Comparison of ENCODE assay signal across 16 cellular contexts in the genomic region with DNA sequence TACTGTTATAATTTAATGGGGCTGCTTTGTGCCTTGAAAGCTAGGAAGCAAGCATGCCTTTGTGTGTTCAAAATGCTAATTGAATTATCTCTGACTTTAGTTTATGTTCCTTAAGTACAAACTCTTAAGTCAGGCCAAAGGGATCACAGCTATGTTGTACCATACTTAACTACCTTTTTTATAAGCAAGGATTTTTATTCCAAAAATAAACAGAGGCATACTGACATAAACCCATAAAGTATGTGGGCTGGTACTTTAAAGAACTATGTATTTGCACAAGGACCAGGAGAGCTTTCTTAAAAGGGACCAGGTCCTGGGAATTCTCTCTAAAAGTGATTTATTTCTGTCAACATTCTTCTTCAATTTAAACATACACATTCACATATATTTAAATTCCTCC. TPM values are rescaled to one million over a fixed set of nuclear protein-coding genes. Genes with fewer than 3 reads are reported as not detected.
A peak's percentile ranks its signal among the peaks of the same experiment; 100 is the strongest.
DNase-seq lines count a peak whose midpoint lies in the region; ATAC-seq and TF ChIP-seq lines count a peak whose summit lies in the region.
"Had no signal": no experiment of that assay in that cellular context is flagged by ENCODE, and none has a peak within 500 bp of the region (broad histone marks: within the 10 kb centered on the region; RNA-seq: fewer than 3 reads in every experiment).

No MANE protein-coding gene starts in this region.

- H3K56ac ChIP-seq in IMR-90 (ENCODE audit: extremely low read depth, insufficient read depth, low read length) = no peak overlapping the region

- TF ChIP-seq CTCF in IMR-90 (conservative IDR thresholded peaks at IDR 0.05; ENCODE audit: low read depth, low read length) (no peak), retinal pigment epithelial cell (conservative IDR thresholded peaks at IDR 0.05; ENCODE audit: low read depth, low read length) (no peak), hepatocyte (IDR thresholded peaks at IDR 0.05; ENCODE audit: poor library complexity) (no peak), thyroid gland (IDR thresholded peaks at IDR 0.05) (no peak)
- TF ChIP-seq CTCF in activated CD8-positive, alpha-beta T cell treated with anti-CD3 and anti-CD28 coated beads for 36 hours (IDR thresholded peaks at IDR 0.05) = no peak

- H2BK120ac ChIP-seq in IMR-90 (ENCODE audit: low read depth, low read length) = 0 out of 2 replicates have a peak overlapping the region, but pooled peaks have one; percentile 27

- CTCF ChIA-PET in IMR-90 (lab: Yijun Ruan, JAX) = no interaction called here
- CTCF ChIA-PET in activated CD8-positive, alpha-beta T cell treated with anti-CD3 and anti-CD28 coated beads for 36 hours (lab: Charles Lee) = no interaction called here

- H3K4me1 ChIP-seq in IMR-90 (ENCODE audit: control insufficient read depth, insufficient read depth, low read length) (peaks cover 5% of the 10 kb centered on the region), SJSA1 (replicated peaks) (peaks cover 22% of the 10 kb centered on the region), hepatocyte (ENCODE audit: insufficient read depth) (peaks cover 4% of the 10 kb centered on the region), thyroid gland (no peaks in the 10 kb centered on the region)

- intact Hi-C loops in IMR-90 (cut with micrococcal nuclease) = no loop called here
- intact Hi-C loops in thyroid gland (cut with DNase I) = no loop called here
- intact Hi-C loops in activated CD8-positive, alpha-beta T cell treated with anti-CD3 and anti-CD28 coated beads for 36 hours (cut with micrococcal nuclease) = no loop called here

- H2BK15ac ChIP-seq in IMR-90 (ENCODE audit: low read depth, low read length) = no peak overlapping the region

- no peak overlapping the region for H2AFZ ChIP-seq in IMR-90 (replicated peaks; ENCODE audit: low read length, poor library complexity)
- no peak overlapping the region for H2AFZ ChIP-seq in hepatocyte
- H2AFZ ChIP-seq: GM23248 had no signal

- no peak overlapping the region for H2AK9ac ChIP-seq in IMR-90 (replicated peaks; ENCODE audit: low read depth, low read length, poor library complexity)

- H3K27me3 Mint-ChIP-seq in activated CD8-positive, alpha-beta T cell treated with anti-CD3 and anti-CD28 coated beads for 36 hours = no peaks in the 10 kb centered on the region
- H3K27me3 Mint-ChIP-seq: B cell; CD4-positive, alpha-beta T cell had no signal

- H3K36me3 Mint-ChIP-seq in activated CD8-positive, alpha-beta T cell treated with anti-CD3 and anti-CD28 coated beads for 36 hours (ENCODE audit: low read depth) = no peaks in the 10 kb centered on the region

- H3K27ac ChIP-seq in IMR-90 (ENCODE audit: insufficient read depth, low read length) = no peak overlapping the region
- H3K27ac ChIP-seq in SJSA1 = peak overlapping the region; percentile 83
- no peak overlapping the region for H3K27ac ChIP-seq in hepatocyte
- H3K27ac ChIP-seq in thyroid gland = no peak overlapping the region
- H3K27ac ChIP-seq: GM23248, HL-60 had no signal

- H3K36me3 ChIP-seq in IMR-90 (ENCODE audit: control insufficient read depth, insufficient read depth, low read length) (no peaks in the 10 kb centered on the region), SJSA1 (no peaks in the 10 kb centered on the region), hepatocyte (replicated peaks; ENCODE audit: insufficient read depth, low read depth) (no peaks in the 10 kb centered on the region), thyroid gland (no peaks in the 10 kb centered on the region)

- H4K20me1 ChIP-seq in IMR-90 (ENCODE audit: insufficient read depth, low read length) (no peaks in the 10 kb centered on the region), hepatocyte (ENCODE audit: insufficient read depth, poor library complexity, severe bottlenecking) (no peaks in the 10 kb centered on the region)

- no peak overlapping the region for H4K8ac ChIP-seq in IMR-90 (ENCODE audit: low read depth in 2 of 2, low read length in 2 of 2)

- no peak overlapping the region for H2AK5ac ChIP-seq in IMR-90 (ENCODE audit: low read depth, low read length)

- no peak overlapping the region for H3K4ac ChIP-seq in IMR-90 (ENCODE audit: low read depth, low read length)

- H3K4me2 ChIP-seq in IMR-90 (ENCODE audit: low read depth, low read length) (no peak overlapping the region), hepatocyte (no peak overlapping the region)

- no peak overlapping the region for H3K27ac Mint-ChIP-seq in activated CD8-positive, alpha-beta T cell treated with anti-CD3 and anti-CD28 coated beads for 36 hours
- H3K27ac Mint-ChIP-seq: B cell; CD4-positive, alpha-beta T cell had no signal

- ATAC-seq in IMR-90 (ENCODE audit: low read depth) = peak; percentile 87
- no peak for ATAC-seq in activated CD8-positive, alpha-beta T cell treated with anti-CD3 and anti-CD28 coated beads for 36 hours
- ATAC-seq: GM12878, HCT116 had no signal

- H3K79me1 ChIP-seq in IMR-90 (ENCODE audit: low read depth in 1 of 2, low read length in 2 of 2) = no peaks in the 10 kb centered on the region

- H3K79me2 ChIP-seq in hepatocyte = no peaks in the 10 kb centered on the region

- H4K5ac ChIP-seq in IMR-90 (ENCODE audit: low read depth, low read length) = no peak overlapping the region

- TF ChIP-seq RAD21 in IMR-90 (IDR thresholded peaks at IDR 0.05; ENCODE audit: low read length) = no peak

- no peaks in the 10 kb centered on the region for H3K9me2 ChIP-seq in hepatocyte (replicated peaks; ENCODE audit: insufficient read depth)

- H3K14ac ChIP-seq in IMR-90 (replicated peaks; ENCODE audit: low read depth, low read length) = no peak overlapping the region

- no peak overlapping the region for H3K4me3 Mint-ChIP-seq in activated CD8-positive, alpha-beta T cell treated with anti-CD3 and anti-CD28 coated beads for 36 hours
- H3K4me3 Mint-ChIP-seq: B cell; CD4-positive, alpha-beta T cell had no signal

- no peak overlapping the region for H3K9ac ChIP-seq in IMR-90 (ENCODE audit: low read depth, low read length)
- H3K9ac ChIP-seq: GM23248 had no signal

- no peaks in the 10 kb centered on the region for H3K9me3 Mint-ChIP-seq in activated CD8-positive, alpha-beta T cell treated with anti-CD3 and anti-CD28 coated beads for 36 hours
- H3K9me3 Mint-ChIP-seq: CD4-positive, alpha-beta T cell had no signal

- no peak overlapping the region for H3K18ac ChIP-seq in IMR-90 (ENCODE audit: low read depth, low read length)

- no peaks in the 10 kb centered on the region for H3K27me3 ChIP-seq in IMR-90 (ENCODE audit: control insufficient read depth, insufficient read depth, low read length)
- no peaks in the 10 kb centered on the region for H3K27me3 ChIP-seq in SJSA1 (replicated peaks)
- H3K27me3 ChIP-seq in hepatocyte = no peaks in the 10 kb centered on the region
- H3K27me3 ChIP-seq in thyroid gland = no peaks in the 10 kb centered on the region

- dilution Hi-C loops in IMR-90 (cut with HindIII; ENCODE audit: low sequenced_read_pairs, unreplicated experiment) = no loop called here

- peak; percentile 23 for DNase-seq in IMR-90
- DNase-seq in SJSA1 (ENCODE audit: low read depth in 1 of 2, low spot score in 2 of 2) = peak in 1 of 2 experiments; percentile 48
- peak; percentile 12 for DNase-seq in fibroblast of peridontal ligament (ENCODE audit: extremely low read depth)
- peak; percentile 16 for DNase-seq in retinal pigment epithelial cell (ENCODE audit: low read depth)
- DNase-seq in hepatocyte (ENCODE audit: low spot score) = no peak
- DNase-seq in thyroid gland = no peak
- DNase-seq in activated CD8-positive, alpha-beta T cell treated with anti-CD3 and anti-CD28 coated beads for 36 hours = no peak
- DNase-seq: C1 segment of cervical spinal cord; Calu3; CD4-positive, alpha-beta T cell; DMS 273 treated with DMSO at 0.1 percent for 48 hours; GM23248 had no signal

- no peak overlapping the region for H2BK5ac ChIP-seq in IMR-90 (ENCODE audit: low read depth, low read length, poor library complexity, severe bottlenecking)

- no peaks in the 10 kb centered on the region for H3K4me1 Mint-ChIP-seq in activated CD8-positive, alpha-beta T cell treated with anti-CD3 and anti-CD28 coated beads for 36 hours (ENCODE audit: low read depth)
- H3K4me1 Mint-ChIP-seq: B cell had no signal

- H3K4me3 ChIP-seq in IMR-90 (ENCODE audit: insufficient read depth, low read depth, low read length) = no peak overlapping the region
- no peak overlapping the region for H3K4me3 ChIP-seq in SJSA1
- no peak overlapping the region for H3K4me3 ChIP-seq in retinal pigment epithelial cell (ENCODE audit: low read length)
- no peak overlapping the region for H3K4me3 ChIP-seq in hepatocyte
- no peak overlapping the region for H3K4me3 ChIP-seq in thyroid gland (replicated peaks in 1 of 3)
- H3K4me3 ChIP-seq: GM12878, GM23248 had no signal

- H4K91ac ChIP-seq in IMR-90 (ENCODE audit: insufficient read depth, low read depth, low read length) = no peak overlapping the region

- BruUV-seq in IMR-90 (replicated peaks; lab: Mats Ljungman, UMichigan) = no TSS peak

- TF ChIP-seq POLR2A in IMR-90 (IDR thresholded peaks at IDR 0.05; ENCODE audit: low read depth, low read length) = no peak
- no peak for TF ChIP-seq POLR2A in thyroid gland (IDR thresholded peaks at IDR 0.05)

- in situ Hi-C loops in IMR-90 (cut with MboI; ENCODE audit: low sequenced_read_pairs) = no loop called here

- no peak overlapping the region for H3K23ac ChIP-seq in IMR-90 (ENCODE audit: low read depth, low read length)

- no peaks in the 10 kb centered on the region for H3K9me1 ChIP-seq in IMR-90 (ENCODE audit: insufficient read depth, low read length)

- POLR2A ChIA-PET in IMR-90 (lab: Charles Lee; ENCODE audit: unreplicated experiment) = no interaction called here
- POLR2A ChIA-PET in activated CD8-positive, alpha-beta T cell treated with anti-CD3 and anti-CD28 coated beads for 36 hours (lab: Charles Lee) = no interaction called here

- H2BK20ac ChIP-seq in IMR-90 (ENCODE audit: low read depth, low read length) = no peak overlapping the region

- H3K9me3 ChIP-seq in IMR-90 (ENCODE audit: control insufficient read depth, insufficient read depth, low read length) (peaks cover 4% of the 10 kb centered on the region; the same call in 1 of the 2 replicates), SJSA1 (replicated peaks) (no peaks in the 10 kb centered on the region), hepatocyte (ENCODE audit: low read depth) (no peaks in the 10 kb centered on the region), thyroid gland (no peaks in the 10 kb centered on the region)

TF ChIP-seq in IMR-90, 13 proteins besides CTCF, POLR2A, EP300 and RAD21 (continues in another document):
- TF ChIP-seq NFE2L2 (IDR thresholded peaks at IDR 0.05; ENCODE audit: low read depth, low read length) = no peak
- TF ChIP-seq MXI1 (IDR thresholded peaks at IDR 0.05; ENCODE audit: borderline replicate concordance, low read depth, low read length) = no peak
- no peak for TF ChIP-seq CEBPB (IDR thresholded peaks at IDR 0.05; ENCODE audit: low read depth, low read length)

RNA-seq across cellular contexts. Expression of a gene that starts 57.8 kb away (rescaled TPM):
- total RNA-seq in IMR-90 (2012; rRNA removed) (24.0 and 35.8 TPM in 2 replicates), hepatocyte (20.3 and 21.5 TPM in 2 replicates), thyroid gland (10 to 100 TPM in 2 of 4 donors, 1 to 10 TPM in 2; 5.8 to 12.5 (median 9.8) TPM)
- polyA plus RNA-seq in IMR-90 (2012; rRNA removed) (26.5 and 28.6 TPM in 2 replicates), hepatocyte (36.8 and 40.0 TPM in 2 replicates)
- 9.4 and 12.1 TPM in 2 replicates for polyA plus RNA-seq in IMR-90 (2012; cell fraction: cytosol; rRNA removed)
- 2.3 and 9.4 TPM in 2 replicates for polyA plus RNA-seq in IMR-90 (2012; cell fraction: nucleus; rRNA removed; ENCODE audit: low replicate concordance)
- 22.6 and 42.7 TPM in 2 replicates for total RNA-seq in SJSA1 (2014; rRNA removed; shearing (Covaris generic))
- 10 to 100 TPM; 23.3 to 26.3 TPM for total RNA-seq in activated CD8-positive, alpha-beta T cell treated with anti-CD3 and anti-CD28 coated beads for 36 hours

Comparison
In these comparisons a context has a peak if more than half of its experiments do, and no peak if none do; other contexts are left out.
1. DNase-seq: peak in IMR-90 (single experiment), fibroblast of peridontal ligament (single experiment) and retinal pigment epithelial cell (single experiment); none in hepatocyte (single experiment), thyroid gland (0 of 2) and activated CD8-positive, alpha-beta T cell treated with anti-CD3 and anti-CD28 coated beads for 36 hours (single experiment).